Comparison of ENCODE assay signal across 2 cellular contexts in genomic region chr5:1445313-1445894, GRCh38.
TF ChIP-seq lines count a peak whose summit lies in the region.

SLC6A3 (minus strand) TSS chr5:1445440; CDS start chr5:1443197, 2,243 bp downstream.

TF ChIP-seq in SK-N-SH, 30 proteins besides CTCF, POLR2A, EP300 and RAD21 (continued from another document):
- TF ChIP-seq POLR2AphosphoS5 (IDR thresholded peaks at IDR 0.05; ENCODE audit: low read depth, low read length): no peak
- TF ChIP-seq ELF1 (IDR thresholded peaks at IDR 0.05): no peak
- TF ChIP-seq SMC3 (IDR thresholded peaks at IDR 0.05; ENCODE audit: low read depth, low read length): no peak
- no peak for TF ChIP-seq RXRA (IDR thresholded peaks at IDR 0.05; ENCODE audit: borderline replicate concordance, low read depth)
- TF ChIP-seq TAF1 (IDR thresholded peaks at IDR 0.05; ENCODE audit: borderline replicate concordance, low read depth, low read length): no peak
- TF ChIP-seq NRF1 (IDR thresholded peaks at IDR 0.05; ENCODE audit: low read depth, low read length): no peak
- no peak for TF ChIP-seq SIN3A (IDR thresholded peaks at IDR 0.05; ENCODE audit: borderline replicate concordance, low read depth, low read length)
- TF ChIP-seq FOSL2 (IDR thresholded peaks at IDR 0.05; ENCODE audit: borderline replicate concordance, low read depth): no peak
- no peak for TF ChIP-seq MAX (IDR thresholded peaks at IDR 0.05; ENCODE audit: low read depth)
- no peak for TF ChIP-seq EZH2phosphoT487 (IDR thresholded peaks at IDR 0.05; ENCODE audit: borderline replicate concordance, low read depth)
- no peak for TF ChIP-seq USF2 (IDR thresholded peaks at IDR 0.05; ENCODE audit: borderline replicate concordance, low read depth, low read length)
- TF ChIP-seq RCOR1 (IDR thresholded peaks at IDR 0.05; ENCODE audit: low read length): no peak
- no peak for TF ChIP-seq JUND (IDR thresholded peaks at IDR 0.05)
- TF ChIP-seq GABPA (IDR thresholded peaks at IDR 0.05; ENCODE audit: low read depth): no peak
- no peak for TF ChIP-seq FOXJ3 (CRISPR knock-in tag; IDR thresholded peaks at IDR 0.05)
- TF ChIP-seq REST (IDR thresholded peaks at IDR 0.05; ENCODE audit: low read depth, low read length): no peak

TF ChIP-seq in SK-N-SH treated with all-trans-retinoic acid at 6 μM for 48 hours, 23 proteins besides CTCF, POLR2A, EP300 and RAD21 (continued from another document):
- no peak for TF ChIP-seq CSRNP3 (CRISPR knock-in tag; IDR thresholded peaks at IDR 0.05)
- no peak for TF ChIP-seq OSR1 (CRISPR knock-in tag; IDR thresholded peaks at IDR 0.05)
- TF ChIP-seq ZFP30 (CRISPR knock-in tag; IDR thresholded peaks at IDR 0.05): no peak
- no peak for TF ChIP-seq TSHZ2 (CRISPR knock-in tag; IDR thresholded peaks at IDR 0.05)
- TF ChIP-seq ZNF70 (CRISPR knock-in tag; IDR thresholded peaks at IDR 0.05): no peak
- no peak for TF ChIP-seq BACH2 (CRISPR knock-in tag; IDR thresholded peaks at IDR 0.05; ENCODE audit: borderline replicate concordance)
- TF ChIP-seq RARB (CRISPR knock-in tag; IDR thresholded peaks at IDR 0.05): no peak
- TF ChIP-seq TCF4 (CRISPR knock-in tag; IDR thresholded peaks at IDR 0.05; ENCODE audit: borderline replicate concordance): no peak
- TF ChIP-seq ZFP3 (CRISPR knock-in tag; IDR thresholded peaks at IDR 0.05): no peak
- no peak for TF ChIP-seq TOX (CRISPR knock-in tag; IDR thresholded peaks at IDR 0.05; ENCODE audit: borderline replicate concordance)
- no peak for TF ChIP-seq CSDC2 (CRISPR knock-in tag; IDR thresholded peaks at IDR 0.05)
- no peak for TF ChIP-seq CREB5 (CRISPR knock-in tag; IDR thresholded peaks at IDR 0.05; ENCODE audit: low read depth)
- TF ChIP-seq ARNTL (CRISPR knock-in tag; IDR thresholded peaks at IDR 0.05; ENCODE audit: borderline replicate concordance, low read depth): no peak
